2 cellular contexts compared by ENCODE assay signal in genomic region chr19:27955484-27955883, GRCh38.
TF ChIP-seq lines count a peak whose summit lies in the region.

No MANE protein-coding gene starts in this region.

TF ChIP-seq in A549, 52 proteins besides CTCF, POLR2A, EP300 and RAD21 (continued from another document):
- TF ChIP-seq ELK1 (IDR thresholded peaks at IDR 0.05; ENCODE audit: low read depth, low read length) = no peak
- TF ChIP-seq RFX5 (IDR thresholded peaks at IDR 0.05) = no peak
- TF ChIP-seq FOXS1 (CRISPR knock-in tag; IDR thresholded peaks at IDR 0.05) = no peak
- TF ChIP-seq EHMT2 (IDR thresholded peaks at IDR 0.05; ENCODE audit: low read depth) = no peak
- TF ChIP-seq, protein P1, sequence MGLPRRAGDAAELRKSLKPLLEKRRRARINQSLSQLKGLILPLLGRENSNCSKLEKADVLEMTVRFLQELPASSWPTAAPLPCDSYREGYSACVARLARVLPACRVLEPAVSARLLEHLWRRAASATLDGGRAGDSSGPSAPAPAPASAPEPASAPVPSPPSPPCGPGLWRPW (IDR thresholded peaks at IDR 0.05) = no peak
- TF ChIP-seq GATA3 (IDR thresholded peaks at IDR 0.05; ENCODE audit: borderline replicate concordance) = no peak
- TF ChIP-seq NPAS2 (CRISPR knock-in tag; IDR thresholded peaks at IDR 0.05; ENCODE audit: borderline replicate concordance) = no peak
- TF ChIP-seq KDM5A (IDR thresholded peaks at IDR 0.05) = no peak
- TF ChIP-seq JUN (IDR thresholded peaks at IDR 0.05) = no peak
- no peak for TF ChIP-seq MYC (IDR thresholded peaks at IDR 0.05; ENCODE audit: borderline replicate concordance, low read length)
- TF ChIP-seq ZFP36 (IDR thresholded peaks at IDR 0.05; ENCODE audit: borderline replicate concordance, partially characterized antibody) = no peak
- TF ChIP-seq CEBPB (IDR thresholded peaks at IDR 0.05) = no peak
TF ChIP-seq in A549: peak in this region for 0.

TF ChIP-seq in H1, 55 proteins besides CTCF, POLR2A, EP300 and RAD21 (continued from another document):
- TF ChIP-seq POU5F1 (IDR thresholded peaks at IDR 0.05; ENCODE audit: low read depth, low read length) (no peak), GABPA (IDR thresholded peaks at IDR 0.05; ENCODE audit: borderline replicate concordance, insufficient read depth, low read length) (no peak), SAP30 (IDR thresholded peaks at IDR 0.05; ENCODE audit: insufficient read depth, insufficient replicate concordance, low read length) (no peak), KDM1A (IDR thresholded peaks at IDR 0.05; ENCODE audit: borderline replicate concordance, low read length) (no peak), JUND (IDR thresholded peaks at IDR 0.05; ENCODE audit: low read length) (no peak), RBBP5 (IDR thresholded peaks at IDR 0.05; ENCODE audit: borderline replicate concordance, low read depth, low read length) (no peak)
- TF ChIP-seq, protein P2, sequence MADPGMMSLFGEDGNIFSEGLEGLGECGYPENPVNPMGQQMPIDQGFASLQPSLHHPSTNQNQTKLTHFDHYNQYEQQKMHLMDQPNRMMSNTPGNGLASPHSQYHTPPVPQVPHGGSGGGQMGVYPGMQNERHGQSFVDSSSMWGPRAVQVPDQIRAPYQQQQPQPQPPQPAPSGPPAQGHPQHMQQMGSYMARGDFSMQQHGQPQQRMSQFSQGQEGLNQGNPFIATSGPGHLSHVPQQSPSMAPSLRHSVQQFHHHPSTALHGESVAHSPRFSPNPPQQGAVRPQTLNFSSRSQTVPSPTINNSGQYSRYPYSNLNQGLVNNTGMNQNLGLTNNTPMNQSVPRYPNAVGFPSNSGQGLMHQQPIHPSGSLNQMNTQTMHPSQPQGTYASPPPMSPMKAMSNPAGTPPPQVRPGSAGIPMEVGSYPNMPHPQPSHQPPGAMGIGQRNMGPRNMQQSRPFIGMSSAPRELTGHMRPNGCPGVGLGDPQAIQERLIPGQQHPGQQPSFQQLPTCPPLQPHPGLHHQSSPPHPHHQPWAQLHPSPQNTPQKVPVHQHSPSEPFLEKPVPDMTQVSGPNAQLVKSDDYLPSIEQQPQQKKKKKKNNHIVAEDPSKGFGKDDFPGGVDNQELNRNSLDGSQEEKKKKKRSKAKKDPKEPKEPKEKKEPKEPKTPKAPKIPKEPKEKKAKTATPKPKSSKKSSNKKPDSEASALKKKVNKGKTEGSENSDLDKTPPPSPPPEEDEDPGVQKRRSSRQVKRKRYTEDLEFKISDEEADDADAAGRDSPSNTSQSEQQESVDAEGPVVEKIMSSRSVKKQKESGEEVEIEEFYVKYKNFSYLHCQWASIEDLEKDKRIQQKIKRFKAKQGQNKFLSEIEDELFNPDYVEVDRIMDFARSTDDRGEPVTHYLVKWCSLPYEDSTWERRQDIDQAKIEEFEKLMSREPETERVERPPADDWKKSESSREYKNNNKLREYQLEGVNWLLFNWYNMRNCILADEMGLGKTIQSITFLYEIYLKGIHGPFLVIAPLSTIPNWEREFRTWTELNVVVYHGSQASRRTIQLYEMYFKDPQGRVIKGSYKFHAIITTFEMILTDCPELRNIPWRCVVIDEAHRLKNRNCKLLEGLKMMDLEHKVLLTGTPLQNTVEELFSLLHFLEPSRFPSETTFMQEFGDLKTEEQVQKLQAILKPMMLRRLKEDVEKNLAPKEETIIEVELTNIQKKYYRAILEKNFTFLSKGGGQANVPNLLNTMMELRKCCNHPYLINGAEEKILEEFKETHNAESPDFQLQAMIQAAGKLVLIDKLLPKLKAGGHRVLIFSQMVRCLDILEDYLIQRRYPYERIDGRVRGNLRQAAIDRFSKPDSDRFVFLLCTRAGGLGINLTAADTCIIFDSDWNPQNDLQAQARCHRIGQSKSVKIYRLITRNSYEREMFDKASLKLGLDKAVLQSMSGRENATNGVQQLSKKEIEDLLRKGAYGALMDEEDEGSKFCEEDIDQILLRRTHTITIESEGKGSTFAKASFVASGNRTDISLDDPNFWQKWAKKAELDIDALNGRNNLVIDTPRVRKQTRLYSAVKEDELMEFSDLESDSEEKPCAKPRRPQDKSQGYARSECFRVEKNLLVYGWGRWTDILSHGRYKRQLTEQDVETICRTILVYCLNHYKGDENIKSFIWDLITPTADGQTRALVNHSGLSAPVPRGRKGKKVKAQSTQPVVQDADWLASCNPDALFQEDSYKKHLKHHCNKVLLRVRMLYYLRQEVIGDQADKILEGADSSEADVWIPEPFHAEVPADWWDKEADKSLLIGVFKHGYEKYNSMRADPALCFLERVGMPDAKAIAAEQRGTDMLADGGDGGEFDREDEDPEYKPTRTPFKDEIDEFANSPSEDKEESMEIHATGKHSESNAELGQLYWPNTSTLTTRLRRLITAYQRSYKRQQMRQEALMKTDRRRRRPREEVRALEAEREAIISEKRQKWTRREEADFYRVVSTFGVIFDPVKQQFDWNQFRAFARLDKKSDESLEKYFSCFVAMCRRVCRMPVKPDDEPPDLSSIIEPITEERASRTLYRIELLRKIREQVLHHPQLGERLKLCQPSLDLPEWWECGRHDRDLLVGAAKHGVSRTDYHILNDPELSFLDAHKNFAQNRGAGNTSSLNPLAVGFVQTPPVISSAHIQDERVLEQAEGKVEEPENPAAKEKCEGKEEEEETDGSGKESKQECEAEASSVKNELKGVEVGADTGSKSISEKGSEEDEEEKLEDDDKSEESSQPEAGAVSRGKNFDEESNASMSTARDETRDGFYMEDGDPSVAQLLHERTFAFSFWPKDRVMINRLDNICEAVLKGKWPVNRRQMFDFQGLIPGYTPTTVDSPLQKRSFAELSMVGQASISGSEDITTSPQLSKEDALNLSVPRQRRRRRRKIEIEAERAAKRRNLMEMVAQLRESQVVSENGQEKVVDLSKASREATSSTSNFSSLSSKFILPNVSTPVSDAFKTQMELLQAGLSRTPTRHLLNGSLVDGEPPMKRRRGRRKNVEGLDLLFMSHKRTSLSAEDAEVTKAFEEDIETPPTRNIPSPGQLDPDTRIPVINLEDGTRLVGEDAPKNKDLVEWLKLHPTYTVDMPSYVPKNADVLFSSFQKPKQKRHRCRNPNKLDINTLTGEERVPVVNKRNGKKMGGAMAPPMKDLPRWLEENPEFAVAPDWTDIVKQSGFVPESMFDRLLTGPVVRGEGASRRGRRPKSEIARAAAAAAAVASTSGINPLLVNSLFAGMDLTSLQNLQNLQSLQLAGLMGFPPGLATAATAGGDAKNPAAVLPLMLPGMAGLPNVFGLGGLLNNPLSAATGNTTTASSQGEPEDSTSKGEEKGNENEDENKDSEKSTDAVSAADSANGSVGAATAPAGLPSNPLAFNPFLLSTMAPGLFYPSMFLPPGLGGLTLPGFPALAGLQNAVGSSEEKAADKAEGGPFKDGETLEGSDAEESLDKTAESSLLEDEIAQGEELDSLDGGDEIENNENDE (IDR thresholded peaks at IDR 0.05; ENCODE audit: insufficient replicate concordance, low read length) = no peak
